Comparison of ENCODE assay signal across 11 cellular contexts in the genomic region with DNA sequence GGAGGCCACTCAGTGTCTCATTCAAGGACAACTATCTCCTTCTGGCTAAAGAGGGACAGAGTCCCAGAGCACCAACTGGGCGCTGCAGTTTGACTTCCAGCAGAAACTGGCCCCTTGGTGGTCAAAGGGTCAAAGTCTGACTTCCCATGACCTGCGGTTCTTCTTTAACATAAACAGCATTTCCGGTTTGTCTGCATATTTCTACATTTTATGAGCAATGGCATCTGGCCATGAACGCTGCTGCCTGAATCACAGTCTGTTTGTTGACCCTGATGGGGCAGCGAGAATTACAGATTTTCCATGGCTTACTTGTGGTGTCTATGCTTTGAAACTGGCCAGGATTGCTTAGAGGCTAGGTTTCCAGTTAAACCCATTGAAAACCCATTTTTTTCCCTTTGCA. TPM values are rescaled to one million over a fixed set of nuclear protein-coding genes. Genes with fewer than 3 reads are reported as not detected.
DNase-seq lines count a peak whose midpoint lies in the region; ATAC-seq and TF ChIP-seq lines count a peak whose summit lies in the region.
"Had no signal": no experiment of that assay in that cellular context is flagged by ENCODE, and none has a peak within 500 bp of the region (broad histone marks: within the 10 kb centered on the region; RNA-seq: fewer than 3 reads in every experiment).

No MANE protein-coding gene starts in this region.

- H3K4me1 ChIP-seq in sigmoid colon (peaks cover 0 to 16% (median 12%) of the 10 kb centered on the region in 4 donors), tibial nerve (peaks cover 0 to 25% (median 8%) of the 10 kb centered on the region in 4 donors)

- H3K27ac ChIP-seq in RWPE1, result peak overlapping the region; percentile 60; the same call in 1 of the 2 replicates
- peak overlapping the region in 3 of 4 donors; percentile 8 to 20 (median 12) for H3K27ac ChIP-seq in sigmoid colon
- H3K27ac ChIP-seq in tibial nerve, result no peak overlapping the region
- H3K27ac ChIP-seq: heart right ventricle had no signal

- POLR2A ChIA-PET in RWPE1 (lab: Yijun Ruan, JAX; ENCODE audit: low non-redundant PET), result no interaction called here

- H3K27me3 ChIP-seq in sigmoid colon (no peaks in the 10 kb centered on the region), tibial nerve (no peaks in the 10 kb centered on the region)

- WGBS in sigmoid colon, 2 donors, result 13 to 59% methylated on average over 5 of the region's 5 CpGs
- 19 to 20% methylated on average over 5 of the region's 5 CpGs for WGBS in tibial nerve, 2 donors

- no peak for TF ChIP-seq EP300 in sigmoid colon (IDR thresholded peaks at IDR 0.05)
- TF ChIP-seq EP300 in tibial nerve (IDR thresholded peaks at IDR 0.05), result no peak

- TF ChIP-seq POLR2A in sigmoid colon (IDR thresholded peaks at IDR 0.05) (no peak), tibial nerve (IDR thresholded peaks at IDR 0.05) (no peak)

- no peak for ATAC-seq in HG02678 (IDR thresholded peaks at IDR 0.05; ENCODE audit: unreplicated experiment)
- ATAC-seq in HG02981 (IDR thresholded peaks at IDR 0.05; ENCODE audit: unreplicated experiment), result no peak
- ATAC-seq: heart right ventricle had no signal

- TF ChIP-seq CTCF in RWPE1 (conservative IDR thresholded peaks at IDR 0.05; ENCODE audit: low read depth), result no peak
- no peak for TF ChIP-seq CTCF in sigmoid colon (IDR thresholded peaks at IDR 0.05)
- TF ChIP-seq CTCF in tibial nerve (IDR thresholded peaks at IDR 0.05), result no peak

- H3K36me3 ChIP-seq in sigmoid colon (no peaks in the 10 kb centered on the region), tibial nerve (no peaks in the 10 kb centered on the region)
- H3K36me3 ChIP-seq: heart right ventricle had no signal

- peak; percentile 91 for DNase-seq in HCEC 1CT
- DNase-seq in RWPE1 (ENCODE audit: low spot score), result peak; percentile 85
- peak; percentile 18 for DNase-seq in fibroblast of the conjunctiva (ENCODE audit: low read depth)
- no peak for DNase-seq in sigmoid colon
- DNase-seq in NCI-H526 (lab: John Stamatoyannopoulos, UW), result no peak
- no peak for DNase-seq in tibial nerve (ENCODE audit: low spot score in 2 of 2)
- DNase-seq: activated T-cell treated with anti-CD3 and anti-CD28 coated beads, Interleukin-2, amount 50 U/mL, for 1 hour; KBM-7 had no signal

- CTCF ChIA-PET in RWPE1 (lab: Yijun Ruan, JAX), result interaction anchor here (1.5 kb wide), 1 partner anchor 16 kb away, joined by 7 read pairs; no protein-coding TSS in a partner anchor

- intact Hi-C loops in sigmoid colon (cut with DNase I), result no loop called here

- no peaks in the 10 kb centered on the region for H3K9me3 ChIP-seq in sigmoid colon
- no peaks in the 10 kb centered on the region for H3K9me3 ChIP-seq in tibial nerve
- H3K9me3 ChIP-seq: heart right ventricle had no signal

- H3K4me3 ChIP-seq in sigmoid colon (peak overlapping the region in 3 of 4 donors; percentile 13 to 33 (median 28)), tibial nerve (no peak overlapping the region)
- H3K4me3 ChIP-seq: heart right ventricle had no signal

RNA-seq across cellular contexts. Expression of a gene that starts 1.3 kb away (rescaled TPM):
- total RNA-seq in sigmoid colon, result 10 to 100 TPM in 2 of 4 donors, 1 to 10 TPM in 2; 2.3 to 13.2 (median 10.1) TPM
- 1 to 10 TPM in 1 of 3 donors, under 1 TPM in 2; 0.60 to 1.5 (median 0.92) TPM for polyA plus RNA-seq in sigmoid colon
- total RNA-seq in tibial nerve, result 1 to 10 TPM in 2 of 4 donors, under 1 TPM in 2; 0.30 to 2.1 (median 1.2) TPM

Comparison
In these comparisons a context has a peak if more than half of its experiments do, and no peak if none do; other contexts are left out.
1. DNase-seq: peak in HCEC 1CT (single experiment), RWPE1 (single experiment) and fibroblast of the conjunctiva (single experiment); none in sigmoid colon (single experiment), NCI-H526 (0 of 2) and tibial nerve (0 of 2).
2. H3K27ac ChIP-seq: peak in RWPE1 (single experiment) and sigmoid colon (3 of 4); none in tibial nerve (0 of 4).
3. H3K4me3 ChIP-seq: peak in sigmoid colon (3 of 4); none in tibial nerve (0 of 4).